15 cellular contexts compared by ENCODE assay signal in genomic region chr13:114000151-114001040, GRCh38. TPM values are rescaled to one million over a fixed set of nuclear protein-coding genes. Genes with fewer than 3 reads are reported as not detected.
DNase-seq lines count a peak whose midpoint lies in the region; ATAC-seq and TF ChIP-seq lines count a peak whose summit lies in the region.
"Had no signal": no experiment of that assay in that cellular context is flagged by ENCODE, and none has a peak within 500 bp of the region (broad histone marks: within the 10 kb centered on the region; RNA-seq: fewer than 3 reads in every experiment).

No MANE protein-coding gene starts in this region.

- no peak for TF ChIP-seq CTCF in H9 (conservative IDR thresholded peaks at IDR 0.05)

- H4K8ac ChIP-seq in H9 (replicated peaks; ENCODE audit: insufficient read length, low read depth, low read length), result no peak overlapping the region

- H4K91ac ChIP-seq in H9 (ENCODE audit: insufficient read length, low read depth, low read length), result no peak overlapping the region

- H3K18ac ChIP-seq in H9 (ENCODE audit: insufficient read length, low read depth, low read length), result no peak overlapping the region

- H2BK12ac ChIP-seq in H9 (ENCODE audit: insufficient read length, low read depth, low read length), result no peak overlapping the region

- H3K79me2 ChIP-seq in H9 (ENCODE audit: insufficient read depth, low read length), result no peaks in the 10 kb centered on the region

- H4K5ac ChIP-seq in H9 (ENCODE audit: insufficient read length, low read depth, low read length), result no peak overlapping the region

- intact Hi-C loops in right cardiac atrium (cut with DNase I), result no loop called here

- H3K4me3 Mint-ChIP-seq in activated naive CD8-positive, alpha-beta T cell treated with anti-CD3 and anti-CD28 coated beads, Interleukin-2, amount 10 ng/mL, durations not matched to agents 7 days and 5 days, result no peak overlapping the region
- H3K4me3 Mint-ChIP-seq in activated naive CD8-positive, alpha-beta T cell treated with anti-CD3 and anti-CD28 coated beads for 36 hours, result no peak overlapping the region
- H3K4me3 Mint-ChIP-seq in H9, result no peak overlapping the region; a peak in 1 of 5 replicates
- H3K4me3 Mint-ChIP-seq in stimulated activated effector memory CD8-positive, alpha-beta T cell treated with anti-CD3 and anti-CD28 coated beads, Interleukin-12 subunit alpha, Interleukin-12 subunit beta, amount 100 ng/mL, for 72 hours, result no peak overlapping the region

- H3K27me3 Mint-ChIP-seq in activated naive CD8-positive, alpha-beta T cell treated with anti-CD3 and anti-CD28 coated beads, Interleukin-2, amount 10 ng/mL, durations not matched to agents 7 days and 5 days, result no peaks in the 10 kb centered on the region
- no peaks in the 10 kb centered on the region for H3K27me3 Mint-ChIP-seq in activated naive CD8-positive, alpha-beta T cell treated with anti-CD3 and anti-CD28 coated beads for 36 hours
- H3K27me3 Mint-ChIP-seq in H9 (ENCODE audit: low read depth), result no peaks in the 10 kb centered on the region

- peak; percentile 27 for DNase-seq in activated naive CD8-positive, alpha-beta T cell treated with anti-CD3 and anti-CD28 coated beads, Interleukin-2, amount 10 ng/mL, durations not matched to agents 7 days and 5 days
- no peak for DNase-seq in activated naive CD8-positive, alpha-beta T cell treated with anti-CD3 and anti-CD28 coated beads for 36 hours
- no peak for DNase-seq in H9
- peak; percentile 7 to 40 (median 16) for DNase-seq in right cardiac atrium
- no peak for DNase-seq in stimulated activated effector memory CD8-positive, alpha-beta T cell treated with anti-CD3 and anti-CD28 coated beads, Interleukin-12 subunit alpha, Interleukin-12 subunit beta, amount 100 ng/mL, for 72 hours (ENCODE audit: low spot score in 2 of 2)
- no peak for DNase-seq in C1 segment of cervical spinal cord (lab: John Stamatoyannopoulos, UW)
- DNase-seq in NCI-H524 treated with DMSO at 0.1 percent for 48 hours (lab: John Stamatoyannopoulos, UW), result no peak
- no peak for DNase-seq in COLO668 (lab: John Stamatoyannopoulos, UW; ENCODE audit: unreplicated experiment)
- DNase-seq: GOT3, NCI-H1930, NCI-H2171, NCI-H82, SHP77 treated with DMSO at 0.1 percent for 48 hours had no signal

- no peaks in the 10 kb centered on the region for H3K4me1 Mint-ChIP-seq in activated naive CD8-positive, alpha-beta T cell treated with anti-CD3 and anti-CD28 coated beads, Interleukin-2, amount 10 ng/mL, durations not matched to agents 7 days and 5 days
- H3K4me1 Mint-ChIP-seq in activated naive CD8-positive, alpha-beta T cell treated with anti-CD3 and anti-CD28 coated beads for 36 hours, result peaks cover 2% of the 10 kb centered on the region
- H3K4me1 Mint-ChIP-seq in H9, result 0 out of 4 replicates have a peak, but pooled peaks cover 0 to 4% of the 10 kb centered on the region in 2 experiments
- H3K4me1 Mint-ChIP-seq in stimulated activated effector memory CD8-positive, alpha-beta T cell treated with anti-CD3 and anti-CD28 coated beads, Interleukin-12 subunit alpha, Interleukin-12 subunit beta, amount 100 ng/mL, for 72 hours, result peaks cover 8% of the 10 kb centered on the region

- H3K4me2 ChIP-seq in H9 (ENCODE audit: insufficient read depth, insufficient read length, low read length), result no peak overlapping the region

- H3K4me1 ChIP-seq in H9 (ENCODE audit: insufficient read depth, low read length), result no peaks in the 10 kb centered on the region
- H3K4me1 ChIP-seq in right cardiac atrium (ENCODE audit: control insufficient read depth, insufficient read depth, low read length), result peaks cover 2% of the 10 kb centered on the region

- no peaks in the 10 kb centered on the region for H3K79me1 ChIP-seq in H9 (ENCODE audit: insufficient read depth, low read depth, low read length, poor library complexity, severe bottlenecking)

- H4K20me1 ChIP-seq in H9 (ENCODE audit: control insufficient read depth, insufficient read depth, insufficient read length), result no peaks in the 10 kb centered on the region

- no peak overlapping the region for H2AFZ ChIP-seq in H9 (ENCODE audit: low read length)

- no peaks in the 10 kb centered on the region for H3K9me3 Mint-ChIP-seq in activated naive CD8-positive, alpha-beta T cell treated with anti-CD3 and anti-CD28 coated beads, Interleukin-2, amount 10 ng/mL, durations not matched to agents 7 days and 5 days
- H3K9me3 Mint-ChIP-seq in activated naive CD8-positive, alpha-beta T cell treated with anti-CD3 and anti-CD28 coated beads for 36 hours, result no peaks in the 10 kb centered on the region
- H3K9me3 Mint-ChIP-seq in H9, result no peaks in the 10 kb centered on the region
- H3K9me3 Mint-ChIP-seq in stimulated activated effector memory CD8-positive, alpha-beta T cell treated with anti-CD3 and anti-CD28 coated beads, Interleukin-12 subunit alpha, Interleukin-12 subunit beta, amount 100 ng/mL, for 72 hours, result no peaks in the 10 kb centered on the region

- H3K23ac ChIP-seq in H9 (ENCODE audit: insufficient read length, low read depth, low read length), result no peak overlapping the region

- H3K27me3 ChIP-seq in H9 (ENCODE audit: insufficient read depth, low read length) (no peaks in the 10 kb centered on the region), right cardiac atrium (ENCODE audit: control insufficient read depth, insufficient read depth) (no peaks in the 10 kb centered on the region)

- no peak overlapping the region for H3K4ac ChIP-seq in H9 (ENCODE audit: low read depth, low read length)

- H2BK120ac ChIP-seq in H9 (ENCODE audit: low read depth, low read length, poor library complexity, severe bottlenecking), result no peak overlapping the region

- POLR2A ChIA-PET in activated naive CD8-positive, alpha-beta T cell treated with anti-CD3 and anti-CD28 coated beads, Interleukin-2, amount 10 ng/mL, durations not matched to agents 7 days and 5 days (lab: Charles Lee), result no interaction called here

- H2BK20ac ChIP-seq in H9 (ENCODE audit: low read depth, low read length, poor library complexity, severe bottlenecking), result no peak overlapping the region

- H3K27ac Mint-ChIP-seq in activated naive CD8-positive, alpha-beta T cell treated with anti-CD3 and anti-CD28 coated beads, Interleukin-2, amount 10 ng/mL, durations not matched to agents 7 days and 5 days, result no peak overlapping the region
- no peak overlapping the region for H3K27ac Mint-ChIP-seq in activated naive CD8-positive, alpha-beta T cell treated with anti-CD3 and anti-CD28 coated beads for 36 hours
- H3K27ac Mint-ChIP-seq in H9, result peak overlapping the region in 2 of 3 experiments; percentile 44 to 51; a peak in 2 of 7 replicates
- H3K27ac Mint-ChIP-seq in stimulated activated effector memory CD8-positive, alpha-beta T cell treated with anti-CD3 and anti-CD28 coated beads, Interleukin-12 subunit alpha, Interleukin-12 subunit beta, amount 100 ng/mL, for 72 hours, result peak overlapping the region; percentile 63

- H2BK15ac ChIP-seq in H9 (ENCODE audit: low read depth, low read length), result no peak overlapping the region

- no peaks in the 10 kb centered on the region for H3K23me2 ChIP-seq in H9 (ENCODE audit: insufficient read length, low read depth, low read length, poor library complexity, severe bottlenecking)

- no peak for ATAC-seq in activated naive CD8-positive, alpha-beta T cell treated with anti-CD3 and anti-CD28 coated beads, Interleukin-2, amount 10 ng/mL, durations not matched to agents 7 days and 5 days (ENCODE audit: low read depth)
- no peak for ATAC-seq in right cardiac atrium
- no peak for ATAC-seq in stimulated activated effector memory CD8-positive, alpha-beta T cell treated with anti-CD3 and anti-CD28 coated beads, Interleukin-12 subunit alpha, Interleukin-12 subunit beta, amount 100 ng/mL, for 72 hours

- H3K56ac ChIP-seq in H9 (ENCODE audit: insufficient read length, low read depth, low read length), result no peak overlapping the region

- H3K9me3 ChIP-seq in H9 (ENCODE audit: control insufficient read depth, low read depth, low read length), result no peaks in the 10 kb centered on the region
- no peaks in the 10 kb centered on the region for H3K9me3 ChIP-seq in right cardiac atrium (ENCODE audit: control insufficient read depth, low read length)

- WGBS in H9 (ENCODE audit: extremely low coverage, insufficient read length, low lambda C conversion rate), result no CpG with 5 or more reads among the region's 26 CpGs
- 96% methylated on average over 26 of the region's 26 CpGs for WGBS in right cardiac atrium

- H3T11ph ChIP-seq in H9 (ENCODE audit: low read length), result no peak overlapping the region

- H3K36me3 Mint-ChIP-seq in activated naive CD8-positive, alpha-beta T cell treated with anti-CD3 and anti-CD28 coated beads, Interleukin-2, amount 10 ng/mL, durations not matched to agents 7 days and 5 days, result no peaks in the 10 kb centered on the region
- peaks cover 2% of the 10 kb centered on the region for H3K36me3 Mint-ChIP-seq in activated naive CD8-positive, alpha-beta T cell treated with anti-CD3 and anti-CD28 coated beads for 36 hours
- peaks cover 3 to 6% (median 5%) of the 10 kb centered on the region in 3 experiments; a peak in 4 of 7 replicates for H3K36me3 Mint-ChIP-seq in H9 (ENCODE audit: insufficient read depth in 1 of 3, low read depth in 3 of 3)
- H3K36me3 Mint-ChIP-seq in stimulated activated effector memory CD8-positive, alpha-beta T cell treated with anti-CD3 and anti-CD28 coated beads, Interleukin-12 subunit alpha, Interleukin-12 subunit beta, amount 100 ng/mL, for 72 hours, result peaks cover 64% of the 10 kb centered on the region

- H3K9ac ChIP-seq in H9 (ENCODE audit: extremely low read depth, insufficient read length, low read length), result no peak overlapping the region

- no peak overlapping the region for H2AK5ac ChIP-seq in H9 (ENCODE audit: insufficient read length, low read length)

- H3K4me3 ChIP-seq in right cardiac atrium (ENCODE audit: low read length), result no peak overlapping the region

- H3K14ac ChIP-seq in H9 (ENCODE audit: insufficient read depth, low read length), result no peak overlapping the region

- no peak overlapping the region for H2BK5ac ChIP-seq in H9 (ENCODE audit: insufficient read length, low read length)

- H3K27ac ChIP-seq in H9 (ENCODE audit: insufficient read length, low read depth, low read length) (no peak overlapping the region), right cardiac atrium (ENCODE audit: low read length) (no peak overlapping the region)

RNA-seq across cellular contexts. Expression of gene C13orf46, which starts 26.5 kb away (rescaled TPM):
- 1 to 10 TPM; 4.0 to 4.9 TPM for total RNA-seq in activated naive CD8-positive, alpha-beta T cell treated with anti-CD3 and anti-CD28 coated beads, Interleukin-2, amount 10 ng/mL, durations not matched to agents 7 days and 5 days
- under 1 TPM; 0.96 to 0.99 TPM for total RNA-seq in activated naive CD8-positive, alpha-beta T cell treated with anti-CD3 and anti-CD28 coated beads for 36 hours
- total RNA-seq in H9 (2021) (0.15 and 0.55 TPM in 2 replicates), right cardiac atrium (under 1 TPM; 0.21 to 0.76 (median 0.38) TPM)
- 0.20 TPM for polyA plus RNA-seq in right cardiac atrium
- total RNA-seq: Daoy, NCI-H460 had no signal

Comparison
In these comparisons a context has a peak if more than half of its experiments do, and no peak if none do; other contexts are left out.
1. DNase-seq: peak in activated naive CD8-positive, alpha-beta T cell treated with anti-CD3 and anti-CD28 coated beads, Interleukin-2, amount 10 ng/mL, durations not matched to agents 7 days and 5 days (single experiment) and right cardiac atrium (3 of 3); none in activated naive CD8-positive, alpha-beta T cell treated with anti-CD3 and anti-CD28 coated beads for 36 hours (single experiment), H9 (single experiment), stimulated activated effector memory CD8-positive, alpha-beta T cell treated with anti-CD3 and anti-CD28 coated beads, Interleukin-12 subunit alpha, Interleukin-12 subunit beta, amount 100 ng/mL, for 72 hours (0 of 2), C1 segment of cervical spinal cord (0 of 14), NCI-H524 treated with DMSO at 0.1 percent for 48 hours (single experiment) and COLO668 (single experiment).
2. H3K27ac Mint-ChIP-seq: peak in H9 (2 of 3) and stimulated activated effector memory CD8-positive, alpha-beta T cell treated with anti-CD3 and anti-CD28 coated beads, Interleukin-12 subunit alpha, Interleukin-12 subunit beta, amount 100 ng/mL, for 72 hours (single experiment); none in activated naive CD8-positive, alpha-beta T cell treated with anti-CD3 and anti-CD28 coated beads, Interleukin-2, amount 10 ng/mL, durations not matched to agents 7 days and 5 days (single experiment) and activated naive CD8-positive, alpha-beta T cell treated with anti-CD3 and anti-CD28 coated beads for 36 hours (single experiment).